In the genomic region with DNA sequence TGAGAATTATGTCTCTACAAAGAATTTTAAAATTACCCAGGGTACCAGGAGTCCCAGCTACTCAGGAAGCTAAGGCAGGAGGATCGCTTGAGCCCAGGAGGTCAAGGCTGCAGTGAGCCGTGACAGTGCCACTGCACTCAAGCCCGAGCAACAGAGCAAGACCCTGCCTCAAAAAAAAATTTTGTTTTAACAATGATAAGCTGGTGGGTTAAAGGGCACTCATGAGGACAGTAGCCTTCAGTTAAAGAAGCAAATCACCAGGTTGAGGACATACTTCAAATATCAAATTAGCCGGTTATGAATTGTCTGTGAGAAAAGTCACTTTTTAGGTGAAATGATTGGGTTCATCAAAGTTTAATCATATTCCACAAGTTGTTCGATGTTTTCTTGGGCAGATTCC, we compare ENCODE assay signal across 29 cellular contexts.
"Had no signal": no experiment of that assay in that cellular context is flagged by ENCODE, and none has a peak within 500 bp of the region (broad histone marks: within the 10 kb centered on the region; RNA-seq: fewer than 3 reads in every experiment).

No MANE protein-coding gene starts in this region.

- H3K4me1 Mint-ChIP-seq: activated CD4-positive, alpha-beta T cell treated with anti-CD3 and anti-CD28 coated beads for 36 hours; activated CD4-positive, alpha-beta T cell treated with anti-CD3 and anti-CD28 coated beads, Interleukin-2, amount 10 ng/mL, durations not matched to agents 24 days and 14 days; activated CD8-positive, alpha-beta memory T cell treated with anti-CD3 and anti-CD28 coated beads, Interleukin-2, amount 10 ng/mL, durations not matched to agents 7 days and 5 days; activated naive CD4-positive, alpha-beta T cell treated with anti-CD3 and anti-CD28 coated beads, Interleukin-2, amount 50 U/mL, for 24 hours; activated naive CD8-positive, alpha-beta T cell treated with anti-CD3 and anti-CD28 coated beads for 36 hours; activated naive CD8-positive, alpha-beta T cell treated with anti-CD3 and anti-CD28 coated beads, Interleukin-2, amount 50 U/mL, for 24 hours had no signal

- H3K27ac ChIP-seq: adrenal gland, body of pancreas, epithelial cell of prostate, esophagus squamous epithelium, gastroesophageal sphincter had no signal

- H3K27me3 Mint-ChIP-seq: activated CD4-positive, alpha-beta T cell treated with anti-CD3 and anti-CD28 coated beads, Interleukin-2, amount 10 ng/mL, durations not matched to agents 24 days and 14 days; activated CD8-positive, alpha-beta memory T cell treated with anti-CD3 and anti-CD28 coated beads, Interleukin-2, amount 10 ng/mL, durations not matched to agents 7 days and 5 days had no signal

- H3K9me3 ChIP-seq: adrenal gland, body of pancreas, esophagus squamous epithelium, gastroesophageal sphincter had no signal

- H3K36me3 ChIP-seq: adrenal gland, esophagus squamous epithelium, gastroesophageal sphincter had no signal

- H3K36me3 Mint-ChIP-seq: activated CD4-positive, alpha-beta memory T cell treated with anti-CD3 and anti-CD28 coated beads for 36 hours; activated CD8-positive, alpha-beta memory T cell treated with anti-CD3 and anti-CD28 coated beads, Interleukin-2, amount 10 ng/mL, durations not matched to agents 7 days and 5 days; activated naive CD4-positive, alpha-beta T cell treated with anti-CD3 and anti-CD28 coated beads, Interleukin-2, amount 50 U/mL, for 24 hours; activated naive CD8-positive, alpha-beta T cell treated with anti-CD3 and anti-CD28 coated beads for 36 hours had no signal

- DNase-seq: activated CD4-positive, alpha-beta memory T cell treated with anti-CD3 and anti-CD28 coated beads for 36 hours; activated CD4-positive, alpha-beta T cell treated with anti-CD3 and anti-CD28 coated beads for 36 hours; activated CD4-positive, alpha-beta T cell treated with anti-CD3 and anti-CD28 coated beads, Interleukin-2, amount 10 ng/mL, durations not matched to agents 24 days and 14 days; activated CD4-positive, CD25-positive, alpha-beta regulatory T cell; activated CD4-positive, CD25-positive, alpha-beta regulatory T cell treated with anti-CD3 and anti-CD28 coated beads, Interleukin-2, amount 50 U/mL, for 72 hours; activated CD8-positive, alpha-beta memory T cell treated with anti-CD3 and anti-CD28 coated beads, Interleukin-2, amount 10 ng/mL, durations not matched to agents 7 days and 5 days; activated CD8-positive, alpha-beta memory T cell treated with anti-CD3 and anti-CD28 coated beads, Interleukin-2, amount 50 U/mL, for 4 hours; activated CD8-positive, alpha-beta T cell treated with anti-CD3 and anti-CD28 coated beads, Interleukin-2, amount 10 ng/mL, durations not matched to agents 7 days and 5 days; activated effector memory CD4-positive, alpha-beta T cell treated with anti-CD3 and anti-CD28 coated beads, Interleukin-2, amount 50 U/mL, for 16 hours; activated naive CD4-positive, alpha-beta T cell treated with anti-CD3 and anti-CD28 coated beads for 36 hours; activated naive CD8-positive, alpha-beta T cell treated with anti-CD3 and anti-CD28 coated beads for 36 hours; activated naive CD8-positive, alpha-beta T cell treated with anti-CD3 and anti-CD28 coated beads, Interleukin-2, amount 50 U/mL, for 24 hours; activated T-cell treated with anti-CD3 and anti-CD28 coated beads, Interleukin-2, amount 50 U/mL, for 24 hours; adrenal gland; amygdala; aorta; body of pancreas; caudate nucleus; cortex of kidney; dermis blood vessel endothelial cell; effector CD4-positive, alpha-beta T cell; effector memory CD8-positive, alpha-beta T cell; esophagus squamous epithelium; foreskin melanocyte; T-helper 2 cell had no signal

- H3K4me3 ChIP-seq: adrenal gland, body of pancreas, esophagus squamous epithelium, gastroesophageal sphincter had no signal

- H3K27me3 ChIP-seq: body of pancreas, esophagus squamous epithelium, gastroesophageal sphincter had no signal

- ATAC-seq: activated CD4-positive, alpha-beta T cell treated with anti-CD3 and anti-CD28 coated beads for 36 hours; activated CD8-positive, alpha-beta memory T cell treated with anti-CD3 and anti-CD28 coated beads, Interleukin-2, amount 10 ng/mL, durations not matched to agents 7 days and 5 days; activated CD8-positive, alpha-beta T cell treated with anti-CD3 and anti-CD28 coated beads, Interleukin-2, amount 10 ng/mL, durations not matched to agents 7 days and 5 days; activated naive CD8-positive, alpha-beta T cell treated with anti-CD3 and anti-CD28 coated beads, Interleukin-2, amount 50 U/mL, for 24 hours; body of pancreas; effector memory CD8-positive, alpha-beta T cell; gastroesophageal sphincter had no signal

- H3K4me3 Mint-ChIP-seq: activated CD4-positive, alpha-beta memory T cell treated with anti-CD3 and anti-CD28 coated beads for 36 hours; activated CD4-positive, alpha-beta T cell treated with anti-CD3 and anti-CD28 coated beads for 36 hours; activated CD4-positive, alpha-beta T cell treated with anti-CD3 and anti-CD28 coated beads, Interleukin-2, amount 10 ng/mL, durations not matched to agents 24 days and 14 days; activated CD8-positive, alpha-beta memory T cell treated with anti-CD3 and anti-CD28 coated beads, Interleukin-2, amount 10 ng/mL, durations not matched to agents 7 days and 5 days; activated CD8-positive, alpha-beta T cell treated with anti-CD3 and anti-CD28 coated beads, Interleukin-2, amount 10 ng/mL, durations not matched to agents 7 days and 5 days; activated naive CD4-positive, alpha-beta T cell treated with anti-CD3 and anti-CD28 coated beads for 36 hours; activated naive CD4-positive, alpha-beta T cell treated with anti-CD3 and anti-CD28 coated beads, Interleukin-2, amount 50 U/mL, for 24 hours; activated naive CD8-positive, alpha-beta T cell treated with anti-CD3 and anti-CD28 coated beads for 36 hours; activated naive CD8-positive, alpha-beta T cell treated with anti-CD3 and anti-CD28 coated beads, Interleukin-2, amount 50 U/mL, for 24 hours; activated T-cell treated with anti-CD3 and anti-CD28 coated beads, Interleukin-2, amount 50 U/mL, for 24 hours; effector memory CD8-positive, alpha-beta T cell had no signal

- H3K9me3 Mint-ChIP-seq: activated CD4-positive, alpha-beta memory T cell treated with anti-CD3 and anti-CD28 coated beads for 36 hours; activated CD4-positive, alpha-beta T cell treated with anti-CD3 and anti-CD28 coated beads, Interleukin-2, amount 10 ng/mL, durations not matched to agents 24 days and 14 days; activated naive CD4-positive, alpha-beta T cell treated with anti-CD3 and anti-CD28 coated beads for 36 hours; activated naive CD8-positive, alpha-beta T cell treated with anti-CD3 and anti-CD28 coated beads for 36 hours; activated T-cell treated with anti-CD3 and anti-CD28 coated beads, Interleukin-2, amount 50 U/mL, for 24 hours; activated T-helper 2 cell treated with anti-CD3 and anti-CD28 coated beads, Interferon-gamma antibody, Interleukin-2, Interleukin-4, amounts not matched to agents 10 μg/mL and 5 μg/mL and 100 μg/mL, durations not matched to agents 14 hours and 24 hours and 36 hours; effector memory CD8-positive, alpha-beta T cell had no signal

- H3K27ac Mint-ChIP-seq: activated CD4-positive, alpha-beta memory T cell treated with anti-CD3 and anti-CD28 coated beads for 36 hours; activated CD4-positive, alpha-beta T cell treated with anti-CD3 and anti-CD28 coated beads for 36 hours; activated CD4-positive, alpha-beta T cell treated with anti-CD3 and anti-CD28 coated beads, Interleukin-2, amount 10 ng/mL, durations not matched to agents 24 days and 14 days; activated CD8-positive, alpha-beta memory T cell treated with anti-CD3 and anti-CD28 coated beads, Interleukin-2, amount 10 ng/mL, durations not matched to agents 7 days and 5 days; activated CD8-positive, alpha-beta T cell treated with anti-CD3 and anti-CD28 coated beads, Interleukin-2, amount 10 ng/mL, durations not matched to agents 7 days and 5 days; activated naive CD4-positive, alpha-beta T cell treated with anti-CD3 and anti-CD28 coated beads for 36 hours; activated naive CD4-positive, alpha-beta T cell treated with anti-CD3 and anti-CD28 coated beads, Interleukin-2, amount 50 U/mL, for 24 hours; activated naive CD8-positive, alpha-beta T cell treated with anti-CD3 and anti-CD28 coated beads for 36 hours; activated naive CD8-positive, alpha-beta T cell treated with anti-CD3 and anti-CD28 coated beads, Interleukin-2, amount 50 U/mL, for 24 hours; activated T-cell treated with anti-CD3 and anti-CD28 coated beads, Interleukin-2, amount 50 U/mL, for 24 hours; activated T-helper 2 cell treated with anti-CD3 and anti-CD28 coated beads, Interferon-gamma antibody, Interleukin-2, Interleukin-4, amounts not matched to agents 10 μg/mL and 5 μg/mL and 100 μg/mL, durations not matched to agents 14 hours and 24 hours and 36 hours; effector memory CD8-positive, alpha-beta T cell had no signal

- H3K4me1 ChIP-seq: adrenal gland, body of pancreas, esophagus squamous epithelium, gastroesophageal sphincter had no signal
